In genomic region chr5:154393850-154394249, GRCh38 we compare ENCODE assay signal across 1 cellular context.
TF ChIP-seq lines count a peak whose summit lies in the region.

No MANE protein-coding gene starts in this region.

TF ChIP-seq in GM23338, 12 proteins besides CTCF, POLR2A, EP300 and RAD21 (continued from another document):
- TF ChIP-seq REST (IDR thresholded peaks at IDR 0.05; ENCODE audit: unreplicated experiment) = no peak
- no peak for TF ChIP-seq ETS1 (IDR thresholded peaks at IDR 0.05)
- TF ChIP-seq ZNF331 (CRISPR knock-in tag; IDR thresholded peaks at IDR 0.05; ENCODE audit: low read depth) = no peak
- no peak for TF ChIP-seq POLR2AphosphoS5 (IDR thresholded peaks at IDR 0.05; ENCODE audit: low read depth)
- no peak for TF ChIP-seq CREB1 (CRISPR knock-in tag; IDR thresholded peaks at IDR 0.05; ENCODE audit: low read depth)
- TF ChIP-seq ZNF462 (CRISPR knock-in tag; IDR thresholded peaks at IDR 0.05) = no peak
- TF ChIP-seq ZNF114 (CRISPR knock-in tag; IDR thresholded peaks at IDR 0.05) = no peak
- no peak for TF ChIP-seq NANOG (IDR thresholded peaks at IDR 0.05; ENCODE audit: borderline replicate concordance)
- TF ChIP-seq STAT1 (IDR thresholded peaks at IDR 0.05; ENCODE audit: unreplicated experiment) = no peak
